In the genomic region with DNA sequence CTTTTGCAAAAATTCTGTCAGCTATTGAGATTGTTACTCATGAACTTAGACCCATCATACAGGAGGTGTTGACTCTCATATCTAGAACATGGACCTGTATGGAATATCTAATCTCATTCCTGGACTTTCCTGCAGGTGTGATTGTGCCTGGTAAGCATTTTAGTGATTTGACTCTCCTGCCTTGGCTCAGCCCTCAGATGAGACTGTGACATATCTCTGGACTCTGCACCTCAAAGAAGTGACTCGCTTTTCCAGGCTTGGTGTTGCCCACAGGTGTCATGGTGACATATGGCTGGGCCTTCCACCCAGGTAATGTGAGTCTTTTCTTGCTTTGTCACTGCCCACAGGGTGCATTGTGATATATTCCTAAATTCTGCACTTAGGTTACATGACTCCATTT, we compare ENCODE assay signal across 29 cellular contexts. TPM values are rescaled to one million over a fixed set of nuclear protein-coding genes. Genes with fewer than 3 reads are reported as not detected.
"Had no signal": no experiment of that assay in that cellular context is flagged by ENCODE, and none has a peak within 500 bp of the region (broad histone marks: within the 10 kb centered on the region; RNA-seq: fewer than 3 reads in every experiment).

No MANE protein-coding gene starts in this region.

- H3K36me3 ChIP-seq: ascending aorta, breast epithelium, cardiac muscle cell, esophagus muscularis mucosa, gastrocnemius medialis had no signal

- H3K4me1 ChIP-seq: ascending aorta, breast epithelium, esophagus muscularis mucosa, foreskin keratinocyte, gastrocnemius medialis had no signal

- H3K9me3 ChIP-seq: ascending aorta, gastrocnemius medialis had no signal

- ATAC-seq: activated T-cell treated with anti-CD3 and anti-CD28 coated beads, Interleukin-2, amount 50 U/mL, for 72 hours; effector memory CD8-positive, alpha-beta T cell; foreskin keratinocyte; gastrocnemius medialis; T-helper 17 cell had no signal

- H3K27me3 ChIP-seq: ascending aorta, breast epithelium, cardiac muscle cell, esophagus muscularis mucosa, foreskin keratinocyte, gastrocnemius medialis had no signal

- H3K27ac ChIP-seq: ascending aorta, breast epithelium, cardiac muscle cell, esophagus muscularis mucosa, foreskin keratinocyte, gastrocnemius medialis had no signal

- DNase-seq: activated CD4-positive, alpha-beta memory T cell treated with anti-CD3 and anti-CD28 coated beads, Interleukin-2, amount 10 ng/mL, durations not matched to agents 7 days and 5 days; activated CD4-positive, alpha-beta T cell treated with anti-CD3 and anti-CD28 coated beads for 1 hour; activated CD4-positive, alpha-beta T cell treated with anti-CD3 and anti-CD28 coated beads for 4 hours; activated CD4-positive, alpha-beta T cell treated with anti-CD3 and anti-CD28 coated beads, Interleukin-2, amount 10 ng/mL, durations not matched to agents 7 days and 5 days; activated CD4-positive, alpha-beta T cell treated with anti-CD3 and anti-CD28 coated beads, Interleukin-2, amount 50 U/mL, for 4 hours; activated CD4-positive, CD25-positive, alpha-beta regulatory T cell; activated CD8-positive, alpha-beta memory T cell treated with anti-CD3 and anti-CD28 coated beads, Interleukin-2, amount 50 U/mL, for 48 hours; activated gamma-delta T cell; activated naive CD4-positive, alpha-beta T cell; activated naive CD4-positive, alpha-beta T cell treated with anti-CD3 and anti-CD28 coated beads, Interleukin-2, amount 10 ng/mL, durations not matched to agents 7 days and 5 days; activated naive CD8-positive, alpha-beta T cell treated with anti-CD3 and anti-CD28 coated beads, Interleukin-2, amount 10 ng/mL, durations not matched to agents 7 days and 5 days; activated T-cell treated with anti-CD3 and anti-CD28 coated beads for 4 hours; activated T-cell treated with anti-CD3 and anti-CD28 coated beads, Interleukin-2, amount 50 U/mL, for 24 hours; activated T-cell treated with anti-CD3 and anti-CD28 coated beads, Interleukin-2, amount 50 U/mL, for 72 hours; cortex of kidney; dermis blood vessel endothelial cell; effector CD4-positive, alpha-beta T cell; effector memory CD8-positive, alpha-beta T cell; erythroblast; foreskin keratinocyte; gastrocnemius medialis; glutamatergic neuron; T-helper 1 cell; T-helper 17 cell; T1000 had no signal

- H3K4me3 ChIP-seq: ascending aorta, breast epithelium, cardiac muscle cell, esophagus muscularis mucosa, gastrocnemius medialis had no signal

RNA-seq across cellular contexts. Expression of a gene that starts 17.8 kb away (rescaled TPM):
- total RNA-seq: ascending aorta had no signal
